8 cellular contexts compared by ENCODE assay signal in the genomic region with DNA sequence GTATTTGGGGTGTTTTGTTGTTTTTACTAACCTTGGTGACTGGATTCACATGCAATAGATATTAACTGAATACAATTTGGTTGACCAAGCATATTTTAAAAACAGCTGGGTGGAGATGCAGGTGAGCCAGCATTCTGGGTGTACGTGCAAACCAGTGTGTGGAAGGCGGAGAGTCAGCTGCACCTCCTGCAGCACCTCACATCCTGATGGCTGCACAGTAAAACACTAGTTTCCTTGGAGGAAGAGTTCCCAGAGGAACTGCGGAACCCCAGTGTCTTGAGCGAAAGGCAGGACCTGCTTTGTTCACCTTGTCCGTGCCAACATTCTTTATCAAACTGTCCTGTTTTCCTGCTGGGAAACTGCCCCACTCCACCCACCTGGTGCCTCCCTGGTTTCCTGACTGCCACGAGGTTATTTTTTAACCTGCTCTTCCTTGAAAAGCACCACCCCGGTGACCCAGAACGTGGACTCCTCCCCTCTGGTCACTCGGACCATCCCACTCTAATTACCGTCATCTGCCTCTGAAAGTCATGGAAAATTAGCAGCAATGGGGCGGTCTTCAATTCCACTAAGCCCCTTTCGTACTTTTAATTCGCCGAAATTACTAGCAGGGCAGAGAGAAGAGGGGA. TPM values are rescaled to one million over a fixed set of nuclear protein-coding genes. Genes with fewer than 3 reads are reported as not detected.
DNase-seq lines count a peak whose midpoint lies in the region.

No MANE protein-coding gene starts in this region.

- peak overlapping the region; percentile 60 for H3K27ac Mint-ChIP-seq in T-helper 1 cell treated with Interleukin-12 subunit alpha and Interleukin-12 subunit beta and Interleukin-4 antibody, amounts not matched to agents 30 μg/mL and 1 μg/mL, for 36 hours
- peak overlapping the region; percentile 71 for H3K27ac Mint-ChIP-seq in activated T-helper 1 cell treated with anti-CD3 and anti-CD28 coated beads, Interleukin-12 subunit alpha, Interleukin-12 subunit beta, Interleukin-2, Interleukin-4 antibody, amounts not matched to agents 30 ng/mL and 10 ng/mL and 1 ng/mL, durations not matched to agents 14 hours and 24 hours and 36 hours

- H3K27me3 Mint-ChIP-seq in T-helper 1 cell treated with Interleukin-12 subunit alpha and Interleukin-12 subunit beta and Interleukin-4 antibody, amounts not matched to agents 30 μg/mL and 1 μg/mL, for 36 hours (ENCODE audit: low read depth) = peaks cover 24% of the 10 kb centered on the region
- peaks cover 21% of the 10 kb centered on the region for H3K27me3 Mint-ChIP-seq in activated T-helper 1 cell treated with anti-CD3 and anti-CD28 coated beads, Interleukin-12 subunit alpha, Interleukin-12 subunit beta, Interleukin-2, Interleukin-4 antibody, amounts not matched to agents 30 ng/mL and 10 ng/mL and 1 ng/mL, durations not matched to agents 14 hours and 24 hours and 36 hours (ENCODE audit: insufficient read depth)

- H3K4me2 ChIP-seq in skeletal muscle satellite cell (ENCODE audit: low read length) = peak overlapping the region; percentile 45

- peak overlapping the region; percentile 56 for H3K4me3 Mint-ChIP-seq in T-helper 1 cell treated with Interleukin-12 subunit alpha and Interleukin-12 subunit beta and Interleukin-4 antibody, amounts not matched to agents 30 μg/mL and 1 μg/mL, for 36 hours
- H3K4me3 Mint-ChIP-seq in activated T-helper 1 cell treated with anti-CD3 and anti-CD28 coated beads, Interleukin-12 subunit alpha, Interleukin-12 subunit beta, Interleukin-2, Interleukin-4 antibody, amounts not matched to agents 30 ng/mL and 10 ng/mL and 1 ng/mL, durations not matched to agents 14 hours and 24 hours and 36 hours = peak overlapping the region; percentile 72

- DNase-seq in T-helper 1 cell = no peak
- DNase-seq in activated T-helper 1 cell treated with anti-CD3 and anti-CD28 coated beads, Interleukin-12 subunit alpha, Interleukin-12 subunit beta, Interleukin-2, Interleukin-4 antibody, amounts not matched to agents 30 ng/mL and 10 ng/mL and 1 ng/mL, durations not matched to agents 14 hours and 24 hours and 36 hours (ENCODE audit: low spot score) = peak; percentile 2
- no peak for DNase-seq in midbrain (lab: John Stamatoyannopoulos, UW)
- no peak for DNase-seq in MG63
- no peak for DNase-seq in GF-D8 (lab: John Stamatoyannopoulos, UW)

- H3K4me1 Mint-ChIP-seq in T-helper 1 cell treated with Interleukin-12 subunit alpha and Interleukin-12 subunit beta and Interleukin-4 antibody, amounts not matched to agents 30 μg/mL and 1 μg/mL, for 36 hours (ENCODE audit: low read depth) = peaks cover 40% of the 10 kb centered on the region
- peaks cover 52% of the 10 kb centered on the region for H3K4me1 Mint-ChIP-seq in activated T-helper 1 cell treated with anti-CD3 and anti-CD28 coated beads, Interleukin-12 subunit alpha, Interleukin-12 subunit beta, Interleukin-2, Interleukin-4 antibody, amounts not matched to agents 30 ng/mL and 10 ng/mL and 1 ng/mL, durations not matched to agents 14 hours and 24 hours and 36 hours (ENCODE audit: low read depth)

- H3K27ac ChIP-seq in iPS-20b (ENCODE audit: low read length) = no peak overlapping the region

- H3K27me3 ChIP-seq in iPS-20b (ENCODE audit: insufficient read depth, low read length) (peaks cover 29% of the 10 kb centered on the region), skeletal muscle satellite cell (ENCODE audit: control insufficient read depth, insufficient read depth, low read length) (peaks cover 21% of the 10 kb centered on the region), MG63 (peaks cover 16% of the 10 kb centered on the region)

- H3K36me3 Mint-ChIP-seq in T-helper 1 cell treated with Interleukin-12 subunit alpha and Interleukin-12 subunit beta and Interleukin-4 antibody, amounts not matched to agents 30 μg/mL and 1 μg/mL, for 36 hours (ENCODE audit: low read depth) = peaks cover 3% of the 10 kb centered on the region
- H3K36me3 Mint-ChIP-seq in activated T-helper 1 cell treated with anti-CD3 and anti-CD28 coated beads, Interleukin-12 subunit alpha, Interleukin-12 subunit beta, Interleukin-2, Interleukin-4 antibody, amounts not matched to agents 30 ng/mL and 10 ng/mL and 1 ng/mL, durations not matched to agents 14 hours and 24 hours and 36 hours (ENCODE audit: low read depth) = no peaks in the 10 kb centered on the region

- no peaks in the 10 kb centered on the region for H3K36me3 ChIP-seq in iPS-20b (ENCODE audit: insufficient read depth, low read depth, low read length)
- no peaks in the 10 kb centered on the region for H3K36me3 ChIP-seq in skeletal muscle satellite cell (ENCODE audit: insufficient read depth, low read length)
- H3K36me3 ChIP-seq in MG63 = no peaks in the 10 kb centered on the region

- H3K9me3 ChIP-seq in iPS-20b (ENCODE audit: insufficient read depth, low read depth, low read length) (no peaks in the 10 kb centered on the region), skeletal muscle satellite cell (replicated peaks; ENCODE audit: low read length) (no peaks in the 10 kb centered on the region), MG63 (no peaks in the 10 kb centered on the region)

- intact Hi-C loops in activated T-helper 1 cell treated with anti-CD3 and anti-CD28 coated beads, Interleukin-12 subunit alpha, Interleukin-12 subunit beta, Interleukin-2, Interleukin-4 antibody, amounts not matched to agents 30 ng/mL and 10 ng/mL and 1 ng/mL, durations not matched to agents 14 hours and 24 hours and 36 hours (cut with micrococcal nuclease) = no loop called here

- 0 out of 2 replicates have a peak overlapping the region, but pooled peaks have one; percentile 46 for H3K9ac ChIP-seq in iPS-20b (ENCODE audit: low read depth, low read length)
- H3K9ac ChIP-seq in skeletal muscle satellite cell (ENCODE audit: low read depth, low read length) = no peak overlapping the region

- H3K4me3 ChIP-seq in iPS-20b (ENCODE audit: low read length) (peak overlapping the region; percentile 72; the same call in 1 of the 2 replicates), skeletal muscle satellite cell (ENCODE audit: low read length) (no peak overlapping the region), MG63 (no peak overlapping the region)

- H3K9me3 Mint-ChIP-seq in T-helper 1 cell treated with Interleukin-12 subunit alpha and Interleukin-12 subunit beta and Interleukin-4 antibody, amounts not matched to agents 30 μg/mL and 1 μg/mL, for 36 hours = no peaks in the 10 kb centered on the region
- no peaks in the 10 kb centered on the region for H3K9me3 Mint-ChIP-seq in activated T-helper 1 cell treated with anti-CD3 and anti-CD28 coated beads, Interleukin-12 subunit alpha, Interleukin-12 subunit beta, Interleukin-2, Interleukin-4 antibody, amounts not matched to agents 30 ng/mL and 10 ng/mL and 1 ng/mL, durations not matched to agents 14 hours and 24 hours and 36 hours

- H3K4me1 ChIP-seq in iPS-20b (ENCODE audit: insufficient read depth, low read length) = peaks cover 22% of the 10 kb centered on the region
- H3K4me1 ChIP-seq in skeletal muscle satellite cell (ENCODE audit: control insufficient read depth, insufficient read depth, low read length) = peaks cover 38% of the 10 kb centered on the region

RNA-seq across cellular contexts. Expression of a gene that starts 1.0 kb away (rescaled TPM):
- 7.4 and 7.9 TPM in 2 replicates for total RNA-seq in activated T-helper 1 cell treated with anti-CD3 and anti-CD28 coated beads, Interleukin-12 subunit alpha, Interleukin-12 subunit beta, Interleukin-2, Interleukin-4 antibody, amounts not matched to agents 30 ng/mL and 10 ng/mL and 1 ng/mL, durations not matched to agents 14 hours and 24 hours and 36 hours
- total RNA-seq in skeletal muscle satellite cell (2012; rRNA removed) = 8.7 and 9.4 TPM in 2 replicates
- 1.4 and 1.9 TPM in 2 replicates for total RNA-seq in MG63 (2014; rRNA removed; shearing (Covaris generic); ENCODE audit: low replicate concordance)
